ENCODE assay signal across 27 cellular contexts in the genomic region with DNA sequence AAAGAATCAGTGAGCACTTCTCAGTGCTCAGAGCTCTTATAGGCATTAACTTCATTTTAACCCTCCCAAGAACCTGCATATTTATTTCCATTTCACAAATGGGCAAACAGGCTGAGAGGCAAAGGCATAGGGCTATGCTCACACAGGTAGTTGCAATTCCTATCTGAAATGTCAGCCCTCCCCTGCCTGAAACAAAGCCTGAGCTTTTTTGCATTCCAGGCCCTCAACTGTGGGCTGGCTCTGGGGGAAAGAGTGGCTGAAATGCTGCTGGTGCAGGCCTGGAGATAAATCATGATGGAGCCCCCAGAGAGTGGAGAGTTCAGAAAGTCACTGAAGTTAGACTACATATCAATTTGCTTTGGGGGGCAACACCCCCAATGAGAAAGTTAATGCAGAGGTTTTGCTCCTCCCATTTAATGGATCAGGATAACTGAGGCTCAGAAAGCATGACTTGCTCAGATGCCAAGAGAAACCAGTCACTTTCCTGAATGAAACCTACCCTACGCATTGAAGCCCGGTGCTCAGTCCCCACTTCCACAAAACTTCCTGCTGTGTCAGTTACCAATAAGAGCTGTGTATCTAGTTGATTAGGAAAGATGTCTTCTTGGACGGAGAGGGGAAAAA. TPM values are rescaled to one million over a fixed set of nuclear protein-coding genes. Genes with fewer than 3 reads are reported as not detected.
"Had no signal": no experiment of that assay in that cellular context is flagged by ENCODE, and none has a peak within 500 bp of the region (broad histone marks: within the 10 kb centered on the region; RNA-seq: fewer than 3 reads in every experiment).

No MANE protein-coding gene starts in this region.

- H3K4me1 ChIP-seq: left ventricle myocardium inferior, pancreas, prostate gland, upper lobe of left lung, vagina had no signal

- ATAC-seq: mucosa of descending colon; naive thymus-derived CD4-positive, alpha-beta T cell; natural killer cell treated with Interleukin-12 subunit alpha and Interleukin-12 subunit beta and Interleukin-15 and Interleukin-18, amount 100 ng/mL, for 72 hours; pancreas; right cardiac atrium; stimulated activated memory B cell treated with anti-CD40 and anti-IgM and Interleukin-4, amounts not matched to agents 10 μg/mL and 1 μg/mL and 100 μg/mL, for 72 hours; stimulated activated naive CD8-positive, alpha-beta T cell treated with anti-CD3 and anti-CD28 coated beads, Interleukin-15, amount 100 ng/mL, for 72 hours had no signal

- H3K79me2 ChIP-seq: hepatocyte had no signal

- H3K4me3 ChIP-seq: hepatocyte, left ventricle myocardium inferior, lung, mucosa of descending colon, pancreas, prostate gland, smooth muscle cell, tibial nerve, upper lobe of left lung, vagina had no signal

- DNase-seq: immature natural killer cell; kidney; left ventricle myocardium inferior; midbrain; mucosa of descending colon; naive thymus-derived CD4-positive, alpha-beta T cell; pancreas; posterior cingulate gyrus; retina; right cardiac atrium; stimulated activated CD4-positive, alpha-beta T cell treated with anti-CD3 and anti-CD28 coated beads, Interleukin-1b, Interleukin-23, amount 100 ng/mL, for 48 hours; stimulated activated CD4-positive, alpha-beta T cell treated with anti-CD3 and anti-CD28 coated beads, Interleukin-2, amount 100 ng/mL, for 48 hours; stimulated activated CD4-positive, alpha-beta T cell treated with anti-CD3 and anti-CD28 coated beads, Interleukin-4, amount 100 ng/mL, for 4 hours; stimulated activated CD8-positive, alpha-beta memory T cell treated with anti-CD3 and anti-CD28 coated beads, Interleukin-4, amount 100 ng/mL, for 48 hours; stimulated activated naive CD4-positive, alpha-beta T cell treated with Interleukin-2 at 50 U/mL for 16 hours; stimulated activated naive CD8-positive, alpha-beta T cell treated with anti-CD3 and anti-CD28 coated beads, Interleukin-15, amount 100 ng/mL, for 72 hours; substantia nigra; upper lobe of left lung had no signal

- H3K27ac ChIP-seq: hepatocyte, left ventricle myocardium inferior, pancreas, prostate gland, tibial nerve, upper lobe of left lung, vagina had no signal

- H3K4me2 ChIP-seq: hepatocyte, smooth muscle cell had no signal

- H3K27me3 ChIP-seq: tibial nerve, vagina had no signal

- FAIRE-seq: islet of Langerhans, kidney, pancreas had no signal

- H3K36me3 ChIP-seq: left ventricle myocardium inferior, pancreas, prostate gland, tibial nerve, upper lobe of left lung, vagina had no signal

- H3K9me3 ChIP-seq: left ventricle myocardium inferior, mucosa of descending colon, pancreas, prostate gland, tibial nerve, upper lobe of left lung, vagina had no signal

- H2AFZ ChIP-seq: hepatocyte had no signal

RNA-seq across cellular contexts. Expression of gene DRD1, which starts 5.6 kb away (rescaled TPM):
- polyA plus RNA-seq: immature natural killer cell; naive thymus-derived CD4-positive, alpha-beta T cell; right cardiac atrium had no signal
